Comparison of ENCODE assay signal across 19 cellular contexts in genomic region chr1:190658907-190659306, GRCh38.
DNase-seq lines count a peak whose midpoint lies in the region; ATAC-seq, FAIRE-seq and TF ChIP-seq lines count a peak whose summit lies in the region.
"Had no signal": no experiment of that assay in that cellular context is flagged by ENCODE, and none has a peak within 500 bp of the region (broad histone marks: within the 10 kb centered on the region; RNA-seq: fewer than 3 reads in every experiment).

No MANE protein-coding gene starts in this region.

- no peaks in the 10 kb centered on the region for H3K79me2 ChIP-seq in SK-N-SH (ENCODE audit: insufficient read depth)

- ATAC-seq in foreskin keratinocyte, result no peak
- ATAC-seq: GM23338 had no signal

- no peak overlapping the region for H3K4me3 Mint-ChIP-seq in immature natural killer cell
- H3K4me3 Mint-ChIP-seq: GM23338 had no signal

- no peak overlapping the region for H3K27ac Mint-ChIP-seq in immature natural killer cell
- H3K27ac Mint-ChIP-seq: GM23338 had no signal

- no peaks in the 10 kb centered on the region for H4K20me1 ChIP-seq in SK-N-SH (ENCODE audit: insufficient read depth)

- TF ChIP-seq CTCF in SK-N-SH (IDR thresholded peaks at IDR 0.05) (no peak), bronchial epithelial cell (IDR thresholded peaks at IDR 0.05; ENCODE audit: insufficient read depth, low read length, severe bottlenecking) (no peak), foreskin keratinocyte (conservative IDR thresholded peaks at IDR 0.05) (no peak), GM13976 (IDR thresholded peaks at IDR 0.05; ENCODE audit: borderline replicate concordance, control extremely low read depth, extremely low read depth, insufficient read depth, missing control alignments) (no peak)

- H3K4me3 ChIP-seq in SK-N-SH (ENCODE audit: low read depth in 2 of 2, low read length in 1 of 2) (no peak overlapping the region), bronchial epithelial cell (ENCODE audit: low read depth, low read length) (no peak overlapping the region)
- H3K4me3 ChIP-seq: GM23338 had no signal

- H3F3A ChIP-seq in SK-N-SH (replicated peaks; ENCODE audit: insufficient read depth), result no peaks in the 10 kb centered on the region

- H3K4me1 ChIP-seq in SK-N-SH (ENCODE audit: control insufficient read depth in 1 of 2, insufficient read depth in 2 of 2, low read depth in 1 of 2, low read length in 1 of 2) (no peaks in the 10 kb centered on the region; a peak in 1 of 4 replicates), foreskin keratinocyte (no peaks in the 10 kb centered on the region)

- no peak for FAIRE-seq in bronchial epithelial cell (lab: Jason Lieb, UNC)

- POLR2A ChIA-PET in SK-N-SH (lab: Yijun Ruan, JAX), result no interaction called here

- H3K27me3 Mint-ChIP-seq in immature natural killer cell (ENCODE audit: low read depth in 3 of 3), result peaks cover 0 to 2% (median 0%) of the 10 kb centered on the region in 3 donors

- H3K9me3 Mint-ChIP-seq in immature natural killer cell, result peaks cover 5 to 39% (median 25%) of the 10 kb centered on the region in 6 donors
- H3K9me3 Mint-ChIP-seq: GM23338 had no signal

- H3K4me1 Mint-ChIP-seq in immature natural killer cell, result no peaks in the 10 kb centered on the region
- H3K4me1 Mint-ChIP-seq: GM23338 had no signal

- H3K4me2 ChIP-seq in SK-N-SH, result no peak overlapping the region
- H3K4me2 ChIP-seq: GM23338 had no signal

- WGBS in SK-N-SH (ENCODE audit: low lambda C conversion rate), result 20% methylated on average over 2 of the region's 2 CpGs

- DNase-seq in HT1080 (ENCODE audit: low read depth) (peak; percentile 21), SK-N-SH (no peak), bronchial epithelial cell (ENCODE audit: low read depth) (peak; percentile 0), iris pigment epithelial cell (ENCODE audit: low read depth) (peak; percentile 13), foreskin keratinocyte (no peak), immature natural killer cell (no peak), GM13976 (ENCODE audit: low spot score) (no peak)
- DNase-seq: AML-193, DMS 273 treated with DMSO at 0.1 percent for 48 hours, GF-D8, HCEC 1CT, NCI-H1105 treated with DMSO at 0.1 percent for 48 hours, NCI-H1694 treated with DMSO at 0.1 percent for 48 hours, NCI-H774, OCI-M1, RPMI8226, SIG-M5 had no signal

- no peak overlapping the region for H3K27ac ChIP-seq in SK-N-SH (ENCODE audit: low read depth in 2 of 2, low read length in 1 of 2)
- no peak overlapping the region for H3K27ac ChIP-seq in foreskin keratinocyte
- H3K27ac ChIP-seq: C4-2B had no signal

- H3K9me2 ChIP-seq in SK-N-SH, result 0 out of 2 replicates have a peak, but pooled peaks cover 5% of the 10 kb centered on the region

- no peak for TF ChIP-seq EP300 in SK-N-SH (IDR thresholded peaks at IDR 0.05; ENCODE audit: borderline replicate concordance in 1 of 2, low read depth in 1 of 2, low read length in 1 of 2)

- H3K9ac ChIP-seq in SK-N-SH, result no peak overlapping the region

- H2AFZ ChIP-seq in SK-N-SH (ENCODE audit: low read depth), result no peak overlapping the region
- H2AFZ ChIP-seq: GM23338 had no signal

- H3K9me3 ChIP-seq in SK-N-SH, result no peaks in the 10 kb centered on the region

- H3K36me3 ChIP-seq in SK-N-SH (replicated peaks in 1 of 2; ENCODE audit: control insufficient read depth in 1 of 2, insufficient read depth in 2 of 2, low read length in 1 of 2) (no peaks in the 10 kb centered on the region), bronchial epithelial cell (ENCODE audit: control insufficient read depth, insufficient read depth, low read length) (no peaks in the 10 kb centered on the region)

- H3K36me3 Mint-ChIP-seq in immature natural killer cell, result peaks cover 0 to 3% (median 0%) of the 10 kb centered on the region in 3 donors

- no peak for TF ChIP-seq RAD21 in SK-N-SH (IDR thresholded peaks at IDR 0.05; ENCODE audit: low read length)

- CTCF ChIA-PET in SK-N-SH (lab: Yijun Ruan, JAX), result no interaction called here

- no peaks in the 10 kb centered on the region for H3K27me3 ChIP-seq in SK-N-SH (ENCODE audit: insufficient read depth)
- H3K27me3 ChIP-seq in bronchial epithelial cell (ENCODE audit: control insufficient read depth, insufficient read depth, low read length), result no peaks in the 10 kb centered on the region
- no peaks in the 10 kb centered on the region for H3K27me3 ChIP-seq in foreskin keratinocyte

- in situ Hi-C loops in GM13976 (cut with MboI; ENCODE audit: low sequenced_read_pairs, unreplicated experiment), result no loop called here

TF ChIP-seq in SK-N-SH, 30 proteins besides CTCF, POLR2A, EP300 and RAD21:
- TF ChIP-seq YY1 (IDR thresholded peaks at IDR 0.05; ENCODE audit: low read depth) (no peak), FOSL2 (IDR thresholded peaks at IDR 0.05; ENCODE audit: borderline replicate concordance, low read depth) (peak; percentile 23; the same call in 1 of the 2 replicates)

Comparison
In these comparisons a context has a peak if more than half of its experiments do, and no peak if none do; other contexts are left out.
1. DNase-seq: peak in HT1080 (single experiment), bronchial epithelial cell (single experiment) and iris pigment epithelial cell (single experiment); none in SK-N-SH (single experiment), foreskin keratinocyte (0 of 2), immature natural killer cell (0 of 3) and GM13976 (single experiment).